ENCODE assay signal across 8 cellular contexts in genomic region chr12:15629108-15629507, GRCh38.
DNase-seq lines count a peak whose midpoint lies in the region; ATAC-seq and TF ChIP-seq lines count a peak whose summit lies in the region.

No MANE protein-coding gene starts in this region.

- H3K27me3 ChIP-seq in NT2/D1 (ENCODE audit: insufficient read depth, insufficient read length): no peaks in the 10 kb centered on the region

- H3K36me3 ChIP-seq in NT2/D1 (ENCODE audit: insufficient read depth, insufficient read length, low read length): no peaks in the 10 kb centered on the region

- H3K9ac ChIP-seq in NT2/D1 (ENCODE audit: insufficient read length, low read depth): no peak overlapping the region

- DNase-seq in NT2/D1 (ENCODE audit: low read depth, low spot score) (peak; percentile 40), fibroblast of pulmonary artery (ENCODE audit: low read depth) (peak; percentile 99), posterior vena cava (ENCODE audit: low spot score) (peak; percentile 85), NCI-H446 (lab: John Stamatoyannopoulos, UW) (no peak), DMS 273 treated with DMSO at 0.1 percent for 48 hours (lab: John Stamatoyannopoulos, UW) (no peak)
- no peak for DNase-seq in stimulated activated CD4-positive, alpha-beta T cell treated with anti-CD3 and anti-CD28 coated beads, Interleukin-12 subunit alpha, Interleukin-12 subunit beta, amount 100 ng/mL, for 4 hours

- H3K4me3 ChIP-seq in NT2/D1 (ENCODE audit: insufficient read length, low read depth) (no peak overlapping the region), fibroblast of pulmonary artery (replicated peaks; ENCODE audit: low read depth, low read length) (no peak overlapping the region)

- ATAC-seq in GM19397 (IDR thresholded peaks at IDR 0.05; ENCODE audit: unreplicated experiment) (peak; percentile 65), HG03135 (IDR thresholded peaks at IDR 0.05; ENCODE audit: unreplicated experiment) (no peak)

- intact Hi-C loops in posterior vena cava (cut with DNase I): no loop called here

- H3K9me3 ChIP-seq in NT2/D1 (ENCODE audit: insufficient read depth, low read length): no peaks in the 10 kb centered on the region

- no peak for TF ChIP-seq CTCF in fibroblast of pulmonary artery (IDR thresholded peaks at IDR 0.05; ENCODE audit: low read length, missing control alignments)

- no peaks in the 10 kb centered on the region for H3K4me1 ChIP-seq in NT2/D1 (ENCODE audit: insufficient read depth, insufficient read length)

Comparison
In these comparisons a context has a peak if more than half of its experiments do, and no peak if none do; other contexts are left out.
1. DNase-seq: peak in NT2/D1 (single experiment), fibroblast of pulmonary artery (single experiment) and posterior vena cava (single experiment); none in NCI-H446 (0 of 2), stimulated activated CD4-positive, alpha-beta T cell treated with anti-CD3 and anti-CD28 coated beads, Interleukin-12 subunit alpha, Interleukin-12 subunit beta, amount 100 ng/mL, for 4 hours (single experiment) and DMS 273 treated with DMSO at 0.1 percent for 48 hours (single experiment).